ENCODE assay signal across 11 cellular contexts in genomic region chr19:38044267-38045111, GRCh38.
DNase-seq lines count a peak whose midpoint lies in the region; ATAC-seq, FAIRE-seq and TF ChIP-seq lines count a peak whose summit lies in the region.
"Had no signal": no experiment of that assay in that cellular context is flagged by ENCODE, and none has a peak within 500 bp of the region (broad histone marks: within the 10 kb centered on the region; RNA-seq: fewer than 3 reads in every experiment).

No MANE protein-coding gene starts in this region.

- H3K9me3 ChIP-seq in gastrocnemius medialis: no peaks in the 10 kb centered on the region
- no peaks in the 10 kb centered on the region for H3K9me3 ChIP-seq in esophagus muscularis mucosa
- H3K9me3 ChIP-seq: BE2C had no signal

- peaks cover 24 to 26% of the 10 kb centered on the region in 2 donors for H3K4me1 Mint-ChIP-seq in natural killer cell treated with Interleukin-12 subunit alpha and Interleukin-12 subunit beta and Interleukin-15 and Interleukin-18, amount 100 ng/mL, for 72 hours (ENCODE audit: low read depth in 2 of 2)
- H3K4me1 Mint-ChIP-seq in natural killer cell: peaks cover 26 to 45% of the 10 kb centered on the region in 2 donors

- 92% methylated on average over 16 of the region's 16 CpGs for WGBS in esophagus muscularis mucosa

- no peak for TF ChIP-seq EP300 in esophagus muscularis mucosa (IDR thresholded peaks at IDR 0.05)

- H3K4me1 ChIP-seq in gastrocnemius medialis (no peaks in the 10 kb centered on the region), esophagus muscularis mucosa (no peaks in the 10 kb centered on the region)
- H3K4me1 ChIP-seq: BE2C had no signal

- no peaks in the 10 kb centered on the region for H3K36me3 Mint-ChIP-seq in natural killer cell treated with Interleukin-12 subunit alpha and Interleukin-12 subunit beta and Interleukin-15 and Interleukin-18, amount 100 ng/mL, for 72 hours
- H3K36me3 Mint-ChIP-seq in natural killer cell: no peaks in the 10 kb centered on the region

- H3K27ac ChIP-seq in gastrocnemius medialis (no peak overlapping the region), esophagus muscularis mucosa (replicated peaks in 1 of 4) (no peak overlapping the region)

- no peak overlapping the region for H3K4me3 Mint-ChIP-seq in natural killer cell treated with Interleukin-12 subunit alpha and Interleukin-12 subunit beta and Interleukin-15 and Interleukin-18, amount 100 ng/mL, for 72 hours
- H3K4me3 Mint-ChIP-seq in natural killer cell: no peak overlapping the region

- no peaks in the 10 kb centered on the region for H3K36me3 ChIP-seq in gastrocnemius medialis
- peaks cover 0 to 3% (median 0%) of the 10 kb centered on the region in 4 donors for H3K36me3 ChIP-seq in esophagus muscularis mucosa
- H3K36me3 ChIP-seq: BE2C had no signal

- TF ChIP-seq CTCF in natural killer cell (IDR thresholded peaks at IDR 0.05) (no peak), epithelial cell of proximal tubule (conservative IDR thresholded peaks at IDR 0.05; ENCODE audit: low read depth, low read length) (peak; percentile 36), gastrocnemius medialis (IDR thresholded peaks at IDR 0.05 in 4 of 5, conservative IDR thresholded peaks at IDR 0.05 in 1 of 5) (no peak), esophagus muscularis mucosa (IDR thresholded peaks at IDR 0.05) (no peak)

- H3K9me3 Mint-ChIP-seq in natural killer cell treated with Interleukin-12 subunit alpha and Interleukin-12 subunit beta and Interleukin-15 and Interleukin-18, amount 100 ng/mL, for 72 hours: peaks cover 2% of the 10 kb centered on the region
- H3K9me3 Mint-ChIP-seq in natural killer cell: no peaks in the 10 kb centered on the region
- H3K9me3 Mint-ChIP-seq: activated naive CD4-positive, alpha-beta T cell treated with anti-CD3 and anti-CD28 coated beads, Interleukin-2, amount 50 U/mL, for 72 hours had no signal

- intact Hi-C loops in natural killer cell (cut with micrococcal nuclease): no loop called here
- intact Hi-C loops in gastrocnemius medialis (cut with DNase I; ENCODE audit: low total_unique reads): no loop called here
- intact Hi-C loops in esophagus muscularis mucosa (cut with DNase I): no loop called here

- H3K27me3 ChIP-seq in gastrocnemius medialis (no peaks in the 10 kb centered on the region), esophagus muscularis mucosa (no peaks in the 10 kb centered on the region)
- H3K27me3 ChIP-seq: BE2C had no signal

- H3K27me3 Mint-ChIP-seq in natural killer cell treated with Interleukin-12 subunit alpha and Interleukin-12 subunit beta and Interleukin-15 and Interleukin-18, amount 100 ng/mL, for 72 hours: no peaks in the 10 kb centered on the region
- no peaks in the 10 kb centered on the region for H3K27me3 Mint-ChIP-seq in natural killer cell (ENCODE audit: low read depth in 2 of 2)

- DNase-seq in natural killer cell treated with Interleukin-12 subunit alpha and Interleukin-12 subunit beta and Interleukin-15 and Interleukin-18, amount 100 ng/mL, for 72 hours (ENCODE audit: low spot score): no peak
- DNase-seq in natural killer cell (no peak), RCC 7860 (ENCODE audit: low spot score) (peak; percentile 4), epithelial cell of proximal tubule (ENCODE audit: low read depth) (no peak), gastrocnemius medialis (no peak), esophagus muscularis mucosa (ENCODE audit: extremely low spot score) (no peak), mesenteric fat pad (ENCODE audit: low spot score) (no peak)
- DNase-seq: activated CD4-positive, CD25-positive, alpha-beta regulatory T cell; BE2C had no signal

- TF ChIP-seq POLR2A in gastrocnemius medialis (IDR thresholded peaks at IDR 0.05) (no peak), esophagus muscularis mucosa (IDR thresholded peaks at IDR 0.05; ENCODE audit: low read depth) (no peak)

- in situ Hi-C loops in gastrocnemius medialis (cut with MboI; ENCODE audit: low sequenced_read_pairs in 4 of 4): no loop called here

- no peak for ATAC-seq in natural killer cell treated with Interleukin-12 subunit alpha and Interleukin-12 subunit beta and Interleukin-15 and Interleukin-18, amount 100 ng/mL, for 72 hours
- ATAC-seq in natural killer cell (no peak), gastrocnemius medialis (no peak), esophagus mucosa (no peak)
- ATAC-seq: activated naive CD4-positive, alpha-beta T cell treated with anti-CD3 and anti-CD28 coated beads, Interleukin-2, amount 50 U/mL, for 72 hours had no signal

- peak overlapping the region; percentile 25 to 56 for H3K27ac Mint-ChIP-seq in natural killer cell treated with Interleukin-12 subunit alpha and Interleukin-12 subunit beta and Interleukin-15 and Interleukin-18, amount 100 ng/mL, for 72 hours
- H3K27ac Mint-ChIP-seq in natural killer cell: peak overlapping the region in 1 of 2 donors; percentile 42

- no peak overlapping the region for H3K4me3 ChIP-seq in epithelial cell of proximal tubule (ENCODE audit: low read depth, low read length)
- no peak overlapping the region for H3K4me3 ChIP-seq in gastrocnemius medialis
- no peak overlapping the region for H3K4me3 ChIP-seq in esophagus muscularis mucosa

- no peak for FAIRE-seq in RCC 7860 (lab: Jason Lieb, UNC)
